Comparison of ENCODE assay signal across 9 cellular contexts in the genomic region with DNA sequence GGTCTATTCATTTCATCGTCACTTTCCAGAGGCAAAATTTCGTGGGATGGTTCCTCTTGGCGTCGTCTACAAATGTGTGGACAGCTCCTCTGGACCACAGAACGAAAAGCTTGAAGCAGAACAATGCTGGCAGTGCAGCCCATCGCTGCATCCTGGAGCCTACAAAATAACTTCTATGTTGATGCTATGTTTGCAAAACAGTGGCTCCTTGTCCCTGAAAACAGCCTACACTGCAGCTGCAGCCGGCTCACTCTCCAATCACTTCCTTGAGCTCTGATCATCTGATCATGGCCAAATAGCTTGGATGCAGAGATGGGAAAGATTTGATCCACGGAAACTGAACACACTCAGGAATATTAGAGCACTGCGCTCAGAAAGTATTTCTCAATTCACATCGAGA.
DNase-seq lines count a peak whose midpoint lies in the region; ATAC-seq and TF ChIP-seq lines count a peak whose summit lies in the region.
"Had no signal": no experiment of that assay in that cellular context is flagged by ENCODE, and none has a peak within 500 bp of the region (broad histone marks: within the 10 kb centered on the region; RNA-seq: fewer than 3 reads in every experiment).

No MANE protein-coding gene starts in this region.

- no peaks in the 10 kb centered on the region for H3K27me3 Mint-ChIP-seq in activated naive CD8-positive, alpha-beta T cell
- no peaks in the 10 kb centered on the region for H3K27me3 Mint-ChIP-seq in activated naive CD8-positive, alpha-beta T cell treated with anti-CD3 and anti-CD28 coated beads for 36 hours
- peaks cover 8% of the 10 kb centered on the region for H3K27me3 Mint-ChIP-seq in nephron progenitor cell (ENCODE audit: low read depth, poor library complexity)
- no peaks in the 10 kb centered on the region for H3K27me3 Mint-ChIP-seq in stimulated activated naive B cell treated with anti-CD40 and anti-IgM and Interleukin-4, amounts not matched to agents 10 μg/mL and 1 μg/mL and 100 μg/mL, for 72 hours

- H3K18ac ChIP-seq in mesenchymal stem cell (ENCODE audit: low read depth in 1 of 2, low read length in 2 of 2), result no peak overlapping the region

- H3K27ac Mint-ChIP-seq in activated naive CD8-positive, alpha-beta T cell, result peak overlapping the region; percentile 92
- H3K27ac Mint-ChIP-seq in activated naive CD8-positive, alpha-beta T cell treated with anti-CD3 and anti-CD28 coated beads for 36 hours, result no peak overlapping the region
- H3K27ac Mint-ChIP-seq in nephron progenitor cell, result no peak overlapping the region
- H3K27ac Mint-ChIP-seq in stimulated activated naive B cell treated with anti-CD40 and anti-IgM and Interleukin-4, amounts not matched to agents 10 μg/mL and 1 μg/mL and 100 μg/mL, for 72 hours, result no peak overlapping the region

- no peak for TF ChIP-seq CTCF in upper lobe of right lung (IDR thresholded peaks at IDR 0.05)
- no peak for TF ChIP-seq CTCF in nephron progenitor cell (IDR thresholded peaks at IDR 0.05)

- H3K27me3 ChIP-seq in mesenchymal stem cell (ENCODE audit: control insufficient read depth in 1 of 2, insufficient read depth in 1 of 2, low read length in 2 of 2) (no peaks in the 10 kb centered on the region), upper lobe of right lung (no peaks in the 10 kb centered on the region)

- H3K79me1 ChIP-seq in mesenchymal stem cell (replicated peaks; ENCODE audit: low read length, poor library complexity, severe bottlenecking), result peaks cover 18% of the 10 kb centered on the region

- no peak overlapping the region for H3K4me2 ChIP-seq in mesenchymal stem cell (ENCODE audit: low read length, poor library complexity, severe bottlenecking)

- no peak overlapping the region for H2BK15ac ChIP-seq in mesenchymal stem cell (ENCODE audit: low read depth, poor library complexity, severe bottlenecking)

- H3K4me3 ChIP-seq in mesenchymal stem cell (ENCODE audit: insufficient read depth in 1 of 2, low read depth in 1 of 2, low read length in 2 of 2) (peak overlapping the region in 1 of 2 experiments; percentile 82), upper lobe of right lung (peak overlapping the region; percentile 28)

- no peak overlapping the region for H3K4me3 Mint-ChIP-seq in activated naive CD8-positive, alpha-beta T cell
- H3K4me3 Mint-ChIP-seq in activated naive CD8-positive, alpha-beta T cell treated with anti-CD3 and anti-CD28 coated beads for 36 hours, result no peak overlapping the region
- no peak overlapping the region for H3K4me3 Mint-ChIP-seq in nephron progenitor cell
- no peak overlapping the region for H3K4me3 Mint-ChIP-seq in stimulated activated naive B cell treated with anti-CD40 and anti-IgM and Interleukin-4, amounts not matched to agents 10 μg/mL and 1 μg/mL and 100 μg/mL, for 72 hours

- peaks cover 3 to 12% of the 10 kb centered on the region in 2 experiments for H3K36me3 ChIP-seq in mesenchymal stem cell (ENCODE audit: control insufficient read depth in 1 of 2, insufficient read depth in 2 of 2, low read depth in 1 of 2, low read length in 2 of 2)
- no peaks in the 10 kb centered on the region for H3K36me3 ChIP-seq in upper lobe of right lung

- ATAC-seq in upper lobe of right lung, result no peak
- no peak for ATAC-seq in stimulated activated naive B cell treated with anti-CD40 and anti-IgM and Interleukin-4, amounts not matched to agents 10 μg/mL and 1 μg/mL and 100 μg/mL, for 72 hours (replicated peaks)

- no peak overlapping the region for H2AK5ac ChIP-seq in mesenchymal stem cell (ENCODE audit: low read length, severe bottlenecking)

- H3K4ac ChIP-seq in mesenchymal stem cell (ENCODE audit: low read depth in 1 of 2, low read length in 2 of 2), result no peak overlapping the region

- H2AFZ ChIP-seq in mesenchymal stem cell (ENCODE audit: low read depth, low read length), result no peak overlapping the region

- H3K23ac ChIP-seq in mesenchymal stem cell (ENCODE audit: low read length in 2 of 2), result no peak overlapping the region

- H2BK12ac ChIP-seq in mesenchymal stem cell (ENCODE audit: low read length in 2 of 2), result no peak overlapping the region

- 91% methylated on average over 10 of the region's 10 CpGs for WGBS in mesenchymal stem cell

- H4K8ac ChIP-seq in mesenchymal stem cell (ENCODE audit: low read length), result no peak overlapping the region

- no peaks in the 10 kb centered on the region for H3K9me3 Mint-ChIP-seq in activated naive CD8-positive, alpha-beta T cell (ENCODE audit: low read depth)
- peaks cover 2% of the 10 kb centered on the region for H3K9me3 Mint-ChIP-seq in activated naive CD8-positive, alpha-beta T cell treated with anti-CD3 and anti-CD28 coated beads for 36 hours
- no peaks in the 10 kb centered on the region for H3K9me3 Mint-ChIP-seq in nephron progenitor cell
- H3K9me3 Mint-ChIP-seq in stimulated activated naive B cell treated with anti-CD40 and anti-IgM and Interleukin-4, amounts not matched to agents 10 μg/mL and 1 μg/mL and 100 μg/mL, for 72 hours, result peaks cover 0 to 10% of the 10 kb centered on the region in 2 donors

- H3K9ac ChIP-seq in mesenchymal stem cell (ENCODE audit: low read length), result peak overlapping the region; percentile 88

- H2BK120ac ChIP-seq in mesenchymal stem cell (ENCODE audit: low read depth, low read length), result no peak overlapping the region

- peaks cover 12% of the 10 kb centered on the region for H3K36me3 Mint-ChIP-seq in activated naive CD8-positive, alpha-beta T cell
- H3K36me3 Mint-ChIP-seq in activated naive CD8-positive, alpha-beta T cell treated with anti-CD3 and anti-CD28 coated beads for 36 hours, result peaks cover 57% of the 10 kb centered on the region
- no peaks in the 10 kb centered on the region for H3K36me3 Mint-ChIP-seq in nephron progenitor cell (ENCODE audit: low read depth)
- H3K36me3 Mint-ChIP-seq in stimulated activated naive B cell treated with anti-CD40 and anti-IgM and Interleukin-4, amounts not matched to agents 10 μg/mL and 1 μg/mL and 100 μg/mL, for 72 hours, result peaks cover 53 to 76% of the 10 kb centered on the region in 2 donors

- H3K14ac ChIP-seq in mesenchymal stem cell (ENCODE audit: low read length in 2 of 2), result no peak overlapping the region

- intact Hi-C loops in upper lobe of right lung (cut with DNase I), result no loop called here

- peaks cover 79% of the 10 kb centered on the region for H3K4me1 Mint-ChIP-seq in activated naive CD8-positive, alpha-beta T cell (ENCODE audit: low read depth)
- H3K4me1 Mint-ChIP-seq in activated naive CD8-positive, alpha-beta T cell treated with anti-CD3 and anti-CD28 coated beads for 36 hours, result peaks cover 75% of the 10 kb centered on the region
- peaks cover 38% of the 10 kb centered on the region for H3K4me1 Mint-ChIP-seq in nephron progenitor cell
- peaks cover 28 to 67% of the 10 kb centered on the region in 2 donors for H3K4me1 Mint-ChIP-seq in stimulated activated naive B cell treated with anti-CD40 and anti-IgM and Interleukin-4, amounts not matched to agents 10 μg/mL and 1 μg/mL and 100 μg/mL, for 72 hours

- H3K9me3 ChIP-seq in mesenchymal stem cell (ENCODE audit: control insufficient read depth, low read length) (no peaks in the 10 kb centered on the region), upper lobe of right lung (no peaks in the 10 kb centered on the region)

- H3K27ac ChIP-seq in caudate nucleus (ENCODE audit: low read depth, low read length) (peak overlapping the region; percentile 66), mesenchymal stem cell (ENCODE audit: low read length, poor library complexity, severe bottlenecking) (no peak overlapping the region), upper lobe of right lung (no peak overlapping the region)
- H3K27ac ChIP-seq: C4-2B had no signal

- no peak for DNase-seq in activated naive CD8-positive, alpha-beta T cell treated with anti-CD3 and anti-CD28 coated beads for 36 hours
- peak in 53 of 61 donors; percentile 15 to 90 (median 69) for DNase-seq in caudate nucleus (lab: John Stamatoyannopoulos, UW)
- no peak for DNase-seq in mesenchymal stem cell
- DNase-seq in upper lobe of right lung, result no peak
- DNase-seq in nephron progenitor cell, result no peak
- no peak for DNase-seq in stimulated activated naive B cell treated with anti-CD40 and anti-IgM and Interleukin-4, amounts not matched to agents 10 μg/mL and 1 μg/mL and 100 μg/mL, for 72 hours
- no peak for DNase-seq in activated T-cell treated with anti-CD3 and anti-CD28 coated beads, Interleukin-2, amount 50 U/mL, for 1 hour

- H4K91ac ChIP-seq in mesenchymal stem cell (ENCODE audit: low read length), result no peak overlapping the region

- peaks cover 2% of the 10 kb centered on the region for H3K4me1 ChIP-seq in mesenchymal stem cell (ENCODE audit: control insufficient read depth, insufficient read depth, low read depth, low read length)
- H3K4me1 ChIP-seq in upper lobe of right lung, result peaks cover 7% of the 10 kb centered on the region

- no peak overlapping the region for H2BK5ac ChIP-seq in mesenchymal stem cell (ENCODE audit: low read depth, low read length, poor library complexity, severe bottlenecking)

Comparison
In these comparisons a context has a peak if more than half of its experiments do, and no peak if none do; other contexts are left out.
1. DNase-seq: peak in caudate nucleus (53 of 61); none in activated naive CD8-positive, alpha-beta T cell treated with anti-CD3 and anti-CD28 coated beads for 36 hours (single experiment), mesenchymal stem cell (single experiment), upper lobe of right lung (single experiment), nephron progenitor cell (single experiment), stimulated activated naive B cell treated with anti-CD40 and anti-IgM and Interleukin-4, amounts not matched to agents 10 μg/mL and 1 μg/mL and 100 μg/mL, for 72 hours (single experiment) and activated T-cell treated with anti-CD3 and anti-CD28 coated beads, Interleukin-2, amount 50 U/mL, for 1 hour (single experiment).